Comparison of ENCODE assay signal across 1 cellular context in the genomic region with DNA sequence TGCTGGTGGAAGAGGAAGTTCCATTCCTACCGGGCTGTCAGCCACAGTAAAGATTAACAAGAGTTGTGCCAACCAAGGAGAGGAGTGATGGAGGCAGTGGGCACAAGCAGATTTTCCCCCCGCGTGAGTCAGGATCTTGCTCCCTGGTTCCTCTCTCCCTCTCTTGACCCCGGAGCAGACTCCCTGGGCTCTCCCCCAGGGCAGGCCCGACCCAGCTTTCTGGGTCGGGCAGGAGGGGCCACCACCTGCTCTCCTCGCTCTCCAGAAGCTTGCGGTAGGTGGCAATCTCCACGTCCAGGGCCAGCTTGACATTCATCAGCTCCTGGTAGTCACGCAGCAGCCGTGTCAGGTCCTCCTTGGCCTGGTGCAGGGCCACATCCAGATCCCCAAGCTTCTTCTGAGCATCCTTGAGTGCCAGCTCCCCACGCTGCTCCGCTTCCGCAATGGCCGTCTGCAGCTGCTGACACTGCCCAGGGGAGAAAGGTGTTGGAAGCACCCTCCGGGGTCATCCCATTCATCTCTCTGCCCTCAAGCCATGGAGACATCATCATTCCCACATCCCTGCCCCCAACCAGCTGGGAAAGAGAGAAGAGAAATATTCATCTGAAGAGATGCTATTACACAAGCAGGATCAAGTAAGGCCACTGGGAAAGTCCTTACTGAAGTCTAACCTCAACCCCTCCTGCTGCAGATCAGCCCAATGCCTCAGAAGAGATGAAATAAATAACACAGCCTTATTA.
TF ChIP-seq lines count a peak whose summit lies in the region.

No MANE protein-coding gene starts in this region.

TF ChIP-seq in IMR-90, 13 proteins besides CTCF, POLR2A, EP300 and RAD21:
- TF ChIP-seq MAZ (IDR thresholded peaks at IDR 0.05; ENCODE audit: borderline replicate concordance, low read depth, low read length): no peak
- no peak for TF ChIP-seq MAFK (IDR thresholded peaks at IDR 0.05; ENCODE audit: low read depth, low read length)
- TF ChIP-seq RCOR1 (IDR thresholded peaks at IDR 0.05; ENCODE audit: insufficient replicate concordance, low read length): no peak
- TF ChIP-seq NFE2L2 (IDR thresholded peaks at IDR 0.05; ENCODE audit: low read depth, low read length): no peak
- TF ChIP-seq CEBPB (IDR thresholded peaks at IDR 0.05; ENCODE audit: low read depth, low read length): no peak
- TF ChIP-seq CHD1 (IDR thresholded peaks at IDR 0.05; ENCODE audit: low read depth, low read length): no peak
- TF ChIP-seq SMC3 (IDR thresholded peaks at IDR 0.05; ENCODE audit: low read depth, low read length): no peak
- TF ChIP-seq, protein P1, sequence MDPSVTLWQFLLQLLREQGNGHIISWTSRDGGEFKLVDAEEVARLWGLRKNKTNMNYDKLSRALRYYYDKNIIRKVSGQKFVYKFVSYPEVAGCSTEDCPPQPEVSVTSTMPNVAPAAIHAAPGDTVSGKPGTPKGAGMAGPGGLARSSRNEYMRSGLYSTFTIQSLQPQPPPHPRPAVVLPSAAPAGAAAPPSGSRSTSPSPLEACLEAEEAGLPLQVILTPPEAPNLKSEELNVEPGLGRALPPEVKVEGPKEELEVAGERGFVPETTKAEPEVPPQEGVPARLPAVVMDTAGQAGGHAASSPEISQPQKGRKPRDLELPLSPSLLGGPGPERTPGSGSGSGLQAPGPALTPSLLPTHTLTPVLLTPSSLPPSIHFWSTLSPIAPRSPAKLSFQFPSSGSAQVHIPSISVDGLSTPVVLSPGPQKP (IDR thresholded peaks at IDR 0.05; ENCODE audit: borderline replicate concordance, low read depth, low read length): no peak
- TF ChIP-seq MXI1 (IDR thresholded peaks at IDR 0.05; ENCODE audit: borderline replicate concordance, low read depth, low read length): no peak
- TF ChIP-seq BHLHE40 (IDR thresholded peaks at IDR 0.05; ENCODE audit: low read depth, low read length): no peak
TF ChIP-seq in IMR-90: peak in this region for 0.
